Comparison of ENCODE assay signal across 28 cellular contexts in the genomic region with DNA sequence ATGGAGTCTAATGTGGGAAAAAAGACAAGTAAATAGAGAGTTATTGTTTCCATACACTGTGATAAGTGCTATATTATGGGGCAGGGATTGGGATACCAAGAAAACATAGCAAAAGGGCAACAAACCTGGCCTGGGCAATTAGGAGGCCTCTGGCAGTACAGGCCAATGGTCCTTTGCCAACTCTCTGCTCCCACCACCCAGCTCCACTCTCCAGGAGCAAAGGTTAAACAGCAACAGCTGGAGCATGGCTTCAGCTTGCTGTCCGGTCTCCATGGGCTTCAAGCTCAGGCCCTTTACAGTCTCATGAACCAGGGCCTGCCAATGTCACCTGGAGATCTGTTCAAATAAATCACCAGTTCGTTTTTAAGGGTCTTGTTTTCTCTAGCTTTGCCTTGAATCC. TPM values are rescaled to one million over a fixed set of nuclear protein-coding genes. Genes with fewer than 3 reads are reported as not detected.
"Had no signal": no experiment of that assay in that cellular context is flagged by ENCODE, and none has a peak within 500 bp of the region (broad histone marks: within the 10 kb centered on the region; RNA-seq: fewer than 3 reads in every experiment).

No MANE protein-coding gene starts in this region.

- H3K9me3 Mint-ChIP-seq: central memory CD8-positive, alpha-beta T cell; effector memory CD8-positive, alpha-beta T cell; naive thymus-derived CD8-positive, alpha-beta T cell; nephron progenitor cell; stimulated activated naive CD8-positive, alpha-beta T cell treated with anti-CD3 and anti-CD28 coated beads, Interleukin-15, amount 100 ng/mL, for 72 hours had no signal

- H3K27ac Mint-ChIP-seq: effector memory CD8-positive, alpha-beta T cell; naive thymus-derived CD8-positive, alpha-beta T cell; nephron progenitor cell; stimulated activated naive CD8-positive, alpha-beta T cell treated with anti-CD3 and anti-CD28 coated beads, Interleukin-15, amount 100 ng/mL, for 72 hours had no signal

- H3K27ac ChIP-seq: colonic mucosa, hepatocyte, left lung, pancreas, right lobe of liver, testis, upper lobe of left lung had no signal

- H3K27me3 ChIP-seq: colonic mucosa, esophagus squamous epithelium, hepatocyte, left lung, pancreas, right lobe of liver, testis, tibial nerve, upper lobe of left lung had no signal

- H3K4me3 ChIP-seq: colonic mucosa, esophagus squamous epithelium, hepatocyte, left lung, pancreas, right lobe of liver, smooth muscle cell, tibial nerve, upper lobe of left lung had no signal

- DNase-seq: colonic mucosa; dermis blood vessel endothelial cell; effector memory CD8-positive, alpha-beta T cell; erythroblast; esophagus squamous epithelium; head of caudate nucleus; kidney; left lung; mesendoderm; midbrain; naive thymus-derived CD8-positive, alpha-beta T cell; nephron progenitor cell; nucleus accumbens; pancreas; right lobe of liver; stimulated activated CD4-positive, alpha-beta T cell treated with anti-CD3 and anti-CD28 coated beads, Interleukin-12 subunit alpha, Interleukin-12 subunit beta, amount 100 ng/mL, for 4 hours; stimulated activated CD4-positive, alpha-beta T cell treated with anti-CD3 and anti-CD28 coated beads, Interleukin-1b, Interleukin-23, amount 100 ng/mL, for 48 hours; stimulated activated CD4-positive, alpha-beta T cell treated with anti-CD3 and anti-CD28 coated beads, Interleukin-4, amount 100 ng/mL, for 1 hour; stimulated activated CD8-positive, alpha-beta memory T cell treated with anti-CD3 and anti-CD28 coated beads, Interleukin-4, amount 100 ng/mL, for 48 hours; stimulated activated naive CD4-positive, alpha-beta T cell; stimulated activated naive CD8-positive, alpha-beta T cell treated with anti-CD3 and anti-CD28 coated beads, Interleukin-15, amount 100 ng/mL, for 72 hours; substantia nigra; testis; upper lobe of left lung had no signal

- H3K9me3 ChIP-seq: colonic mucosa, esophagus squamous epithelium, left lung, pancreas, right lobe of liver, testis, tibial nerve, upper lobe of left lung had no signal

- H3K4me1 Mint-ChIP-seq: central memory CD8-positive, alpha-beta T cell; naive thymus-derived CD8-positive, alpha-beta T cell; nephron progenitor cell; stimulated activated naive CD8-positive, alpha-beta T cell treated with anti-CD3 and anti-CD28 coated beads, Interleukin-15, amount 100 ng/mL, for 72 hours had no signal

- ATAC-seq: effector memory CD8-positive, alpha-beta T cell; left lung; naive thymus-derived CD8-positive, alpha-beta T cell; pancreas; stimulated activated naive CD8-positive, alpha-beta T cell treated with anti-CD3 and anti-CD28 coated beads, Interleukin-15, amount 100 ng/mL, for 72 hours had no signal

- H3K36me3 Mint-ChIP-seq: naive thymus-derived CD8-positive, alpha-beta T cell had no signal

- H3K4me3 Mint-ChIP-seq: central memory CD8-positive, alpha-beta T cell; effector memory CD8-positive, alpha-beta T cell; naive thymus-derived CD8-positive, alpha-beta T cell; nephron progenitor cell; stimulated activated naive CD8-positive, alpha-beta T cell treated with anti-CD3 and anti-CD28 coated beads, Interleukin-15, amount 100 ng/mL, for 72 hours had no signal

- H3K4me1 ChIP-seq: colonic mucosa, left lung, pancreas, right lobe of liver had no signal

- H3K36me3 ChIP-seq: colonic mucosa, esophagus squamous epithelium, left lung, pancreas, right lobe of liver, tibial nerve, upper lobe of left lung had no signal

RNA-seq across cellular contexts. Expression of a gene that starts 37.2 kb away (rescaled TPM):
- total RNA-seq: naive thymus-derived CD8-positive, alpha-beta T cell had no signal
- polyA plus RNA-seq: naive thymus-derived CD8-positive, alpha-beta T cell had no signal
